ENCODE assay signal across 8 cellular contexts in the genomic region with DNA sequence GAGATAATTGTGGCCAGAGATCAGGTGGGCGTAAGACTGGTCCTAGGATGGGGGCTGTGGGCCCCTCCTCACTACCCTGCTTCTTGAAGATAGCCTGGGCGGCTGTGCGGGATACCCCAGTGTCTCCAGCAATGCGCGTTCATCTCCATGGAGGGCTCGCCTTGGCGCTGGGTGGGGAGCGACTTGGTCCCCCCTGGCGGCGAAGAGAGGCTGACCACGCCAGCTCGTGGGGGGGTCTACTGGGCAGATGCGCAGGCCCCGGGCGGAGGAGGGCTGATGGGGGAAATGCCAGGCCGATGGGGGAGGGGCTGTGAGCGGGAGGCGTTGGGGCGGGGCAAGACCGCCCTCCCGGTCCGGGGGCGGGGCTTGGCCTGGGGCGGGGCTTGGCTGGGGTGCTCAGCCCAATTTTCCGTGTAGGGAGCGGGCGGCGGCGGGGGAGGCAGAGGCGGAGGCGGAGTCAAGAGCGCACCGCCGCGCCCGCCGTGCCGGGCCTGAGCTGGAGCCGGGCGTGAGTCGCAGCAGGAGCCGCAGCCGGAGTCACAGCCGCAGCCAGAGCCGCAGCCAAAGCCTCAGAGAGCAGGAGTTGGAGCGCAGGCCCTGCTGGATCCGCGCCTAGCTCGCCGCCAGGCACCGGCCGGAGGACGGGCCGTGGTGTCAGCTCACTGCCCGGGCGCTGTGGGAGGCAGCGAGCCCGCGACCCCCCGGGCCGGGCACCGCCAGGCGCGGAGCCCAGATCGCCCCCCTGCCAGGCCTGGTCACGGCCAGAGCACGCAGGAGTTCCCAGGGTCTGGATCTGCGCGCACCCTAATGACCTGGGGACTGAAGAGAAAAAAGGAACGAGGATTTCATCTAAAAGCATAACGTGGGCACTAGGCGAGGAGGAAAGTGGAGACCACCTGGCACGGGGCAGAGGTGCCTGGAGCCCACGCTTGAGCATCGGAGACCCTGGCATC. TPM values are rescaled to one million over a fixed set of nuclear protein-coding genes. Genes with fewer than 3 reads are reported as not detected.
DNase-seq lines count a peak whose midpoint lies in the region; ATAC-seq, FAIRE-seq and TF ChIP-seq lines count a peak whose summit lies in the region.

A gene with protein sequence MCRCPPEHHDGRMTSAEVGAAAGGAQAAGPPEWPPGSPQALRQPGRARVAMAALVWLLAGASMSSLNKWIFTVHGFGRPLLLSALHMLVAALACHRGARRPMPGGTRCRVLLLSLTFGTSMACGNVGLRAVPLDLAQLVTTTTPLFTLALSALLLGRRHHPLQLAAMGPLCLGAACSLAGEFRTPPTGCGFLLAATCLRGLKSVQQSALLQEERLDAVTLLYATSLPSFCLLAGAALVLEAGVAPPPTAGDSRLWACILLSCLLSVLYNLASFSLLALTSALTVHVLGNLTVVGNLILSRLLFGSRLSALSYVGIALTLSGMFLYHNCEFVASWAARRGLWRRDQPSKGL (plus strand): TSS at position 509 of the 953 bp plus-strand sequence. CDS start 670 bp downstream, outside the sequence.

- H3K9me3 ChIP-seq in kidney (ENCODE audit: control insufficient read depth in 1 of 2, low read length in 2 of 2), result no peaks in the 10 kb centered on the region

- intact Hi-C loops in kidney (cut with DNase I), result no loop called here

- peak within 1 kb of the TSS; percentile 91 to 93 for H3K27ac ChIP-seq in kidney (ENCODE audit: low read depth in 2 of 2, low read length in 2 of 2)

- no peaks in the 10 kb centered on the region for H3K9me3 Mint-ChIP-seq in central memory CD8-positive, alpha-beta T cell

- peak within 1 kb of the TSS; percentile 79 for H3K4me3 Mint-ChIP-seq in central memory CD8-positive, alpha-beta T cell

- H3K4me1 ChIP-seq in kidney (ENCODE audit: control insufficient read depth in 1 of 2, insufficient read depth in 1 of 2, low read depth in 1 of 2, low read length in 2 of 2), result peaks cover 12 to 23% of the 10 kb centered on the region in 2 donors

- H3K27me3 Mint-ChIP-seq in central memory CD8-positive, alpha-beta T cell, result no peaks in the 10 kb centered on the region

- peak within 1 kb of the TSS; percentile 72 to 73 for H3K4me3 ChIP-seq in kidney (ENCODE audit: low read length in 2 of 2)

- peaks cover 21% of the 10 kb centered on the region for H3K4me1 Mint-ChIP-seq in central memory CD8-positive, alpha-beta T cell

- in situ Hi-C loops in ACHN (cut with HindIII; ENCODE audit: low pct_ligation_motif_present, low pct_unique_long_range_greater_than_20kb, low sequenced_read_pairs), result no loop called here

- no peak for TF ChIP-seq CTCF in kidney (IDR thresholded peaks at IDR 0.05; ENCODE audit: borderline replicate concordance, extremely low read depth, insufficient read depth)

- ATAC-seq in GM18868 (IDR thresholded peaks at IDR 0.05; ENCODE audit: unreplicated experiment), result peak; percentile 65
- ATAC-seq in HG03103 (IDR thresholded peaks at IDR 0.05; ENCODE audit: low read depth, unreplicated experiment), result peak; percentile 52
- ATAC-seq in central memory CD8-positive, alpha-beta T cell (replicated peaks; ENCODE audit: extremely low read depth, poor library complexity, severe bottlenecking), result peak; percentile 79

- H3K9ac ChIP-seq in kidney (ENCODE audit: low read length in 2 of 2), result peak within 1 kb of the TSS; percentile 71 to 80

- no peaks in the 10 kb centered on the region for H3K36me3 ChIP-seq in kidney (ENCODE audit: control insufficient read depth in 1 of 2, insufficient read depth in 2 of 2, low read length in 2 of 2)

- peaks cover 5% of the 10 kb centered on the region for H3K36me3 Mint-ChIP-seq in central memory CD8-positive, alpha-beta T cell (ENCODE audit: insufficient read depth)

- DNase-seq in ACHN (peak; percentile 80), NCI-H2227 treated with DMSO at 0.1 percent for 48 hours (lab: John Stamatoyannopoulos, UW) (peak; percentile 68), kidney (peak; percentile 98)
- DNase-seq in activated CD4-positive, CD25-positive, alpha-beta regulatory T cell treated with anti-CD3 and anti-CD28 coated beads, Interleukin-2, amount 50 U/mL, for 16 hours (ENCODE audit: low read depth, low spot score), result peak; percentile 90
- DNase-seq in central memory CD8-positive, alpha-beta T cell (ENCODE audit: low spot score in 2 of 2), result peak; percentile 87 to 92
- peak; percentile 93 to 98 for DNase-seq in stimulated activated CD4-positive, alpha-beta T cell treated with anti-CD3 and anti-CD28 coated beads, Interleukin-15, amount 100 ng/mL, for 1 hour (ENCODE audit: low read depth in 1 of 2, low spot score in 1 of 2)

- peak within 1 kb of the TSS; percentile 71 for H3K27ac Mint-ChIP-seq in central memory CD8-positive, alpha-beta T cell (ENCODE audit: low read depth)

- FAIRE-seq in kidney (lab: Jason Lieb, UNC), result no peak

RNA-seq across cellular contexts. Expression of the gene that starts here (rescaled TPM):
- total RNA-seq in kidney, result 3.2 TPM
- 1.8 TPM for polyA plus RNA-seq in kidney (ENCODE audit: insufficient read depth, low read depth, low replicate concordance)

Comparison
In these comparisons a context has a peak if more than half of its experiments do, and no peak if none do; other contexts are left out.
1. Peak in every context shown above with its lines: DNase-seq, ATAC-seq, H3K4me3 ChIP-seq and H3K27ac ChIP-seq.